In genomic region chr9:128882677-128883590, GRCh38 we compare ENCODE assay signal across 8 cellular contexts. TPM values are rescaled to one million over a fixed set of nuclear protein-coding genes. Genes with fewer than 3 reads are reported as not detected.
DNase-seq lines count a peak whose midpoint lies in the region; TF ChIP-seq lines count a peak whose summit lies in the region.

No MANE protein-coding gene starts in this region.

- H3K27me3 ChIP-seq in suprapubic skin: no peaks in the 10 kb centered on the region

- no peak for TF ChIP-seq POLR2A in suprapubic skin (IDR thresholded peaks at IDR 0.05)

- H3K9me3 ChIP-seq in suprapubic skin: no peaks in the 10 kb centered on the region

- H3K36me3 ChIP-seq in suprapubic skin: peaks cover 16% of the 10 kb centered on the region

- peak; percentile 48 for DNase-seq in DMS53 (lab: John Stamatoyannopoulos, UW)
- no peak for DNase-seq in DMS53 treated with DMSO at 0.1 percent for 48 hours (lab: John Stamatoyannopoulos, UW; ENCODE audit: unreplicated experiment)
- peak; percentile 20 to 37 for DNase-seq in Kasumi-1 (lab: John Stamatoyannopoulos, UW)
- DNase-seq in astrocyte of the spinal cord (ENCODE audit: low read depth, low spot score): peak; percentile 10
- peak; percentile 55 for DNase-seq in left kidney (ENCODE audit: low read depth, low spot score)
- no peak for DNase-seq in suprapubic skin (ENCODE audit: low spot score in 2 of 2)
- no peak for DNase-seq in putamen (ENCODE audit: low spot score)
- no peak for DNase-seq in NCI-H2081 treated with DMSO at 0.1 percent for 48 hours (lab: John Stamatoyannopoulos, UW)

- no peak for TF ChIP-seq CTCF in astrocyte of the spinal cord (IDR thresholded peaks at IDR 0.05; ENCODE audit: low read depth, low read length)
- TF ChIP-seq CTCF in suprapubic skin (IDR thresholded peaks at IDR 0.05): no peak

- H3K4me3 ChIP-seq in astrocyte of the spinal cord (ENCODE audit: low read depth, low read length) (peak overlapping the region; percentile 66), suprapubic skin (peak overlapping the region; percentile 92)

- no peak for TF ChIP-seq EP300 in suprapubic skin (IDR thresholded peaks at IDR 0.05)

- peaks cover 67% of the 10 kb centered on the region for H3K4me1 ChIP-seq in suprapubic skin

- WGBS in suprapubic skin: 1% methylated on average over 19 of the region's 19 CpGs

- in situ Hi-C loops in astrocyte of the spinal cord (cut with HindIII; ENCODE audit: low sequenced_read_pairs): no loop called here

- H3K27ac ChIP-seq in suprapubic skin: peak overlapping the region; percentile 97

RNA-seq across cellular contexts. Expression of gene LRRC8A, which starts 1.0 kb away (rescaled TPM):
- 100 to 1,000 TPM in 3 of 4 donors, 10 to 100 TPM in 1; 77.3 to 127 (median 108) TPM for total RNA-seq in suprapubic skin

RNA-seq across cellular contexts. Expression of gene KYAT1, which starts 1.2 kb away (rescaled TPM):
- 10 to 100 TPM; 10.6 to 17.1 (median 14.6) TPM for total RNA-seq in suprapubic skin

RNA-seq across cellular contexts. Expression of gene PHYHD1, which starts 37.8 kb away (rescaled TPM):
- 10 to 100 TPM; 39.1 to 73.5 (median 49.5) TPM for total RNA-seq in suprapubic skin

RNA-seq across cellular contexts. Expression of gene SPOUT1, which starts 53.3 kb away (rescaled TPM):
- total RNA-seq in suprapubic skin: 10 to 100 TPM; 44.2 to 97.4 (median 79.4) TPM

Comparison
In these comparisons a context has a peak if more than half of its experiments do, and no peak if none do; other contexts are left out.
1. DNase-seq: peak in DMS53 (single experiment), Kasumi-1 (2 of 2), astrocyte of the spinal cord (single experiment) and left kidney (single experiment); none in DMS53 treated with DMSO at 0.1 percent for 48 hours (single experiment), suprapubic skin (0 of 2), putamen (single experiment) and NCI-H2081 treated with DMSO at 0.1 percent for 48 hours (single experiment).